In genomic region chr5:36070687-36071571, GRCh38 we compare ENCODE assay signal across 9 cellular contexts.
A peak's percentile ranks its signal among the peaks of the same experiment; 100 is the strongest.
DNase-seq lines count a peak whose midpoint lies in the region; ATAC-seq and TF ChIP-seq lines count a peak whose summit lies in the region.
"Had no signal": no experiment of that assay in that cellular context is flagged by ENCODE, and none has a peak within 500 bp of the region (broad histone marks: within the 10 kb centered on the region; RNA-seq: fewer than 3 reads in every experiment).

No MANE protein-coding gene starts in this region.

- H3K4me2 ChIP-seq in Loucy (ENCODE audit: low read depth, low read length, poor library complexity, severe bottlenecking), result peak overlapping the region; percentile 39

- TF ChIP-seq CTCF in AG09309 (IDR thresholded peaks at IDR 0.05; ENCODE audit: control insufficient read depth, insufficient read depth, low read depth, low read length, missing control alignments) (no peak), Loucy (conservative IDR thresholded peaks at IDR 0.05; ENCODE audit: low read length) (no peak), fibroblast of mammary gland (conservative IDR thresholded peaks at IDR 0.05; ENCODE audit: control insufficient read depth, insufficient read depth, low read depth, low read length) (no peak)

- ATAC-seq in GM19351 (IDR thresholded peaks at IDR 0.05; ENCODE audit: unreplicated experiment) (peak; percentile 54), HG03457 (IDR thresholded peaks at IDR 0.05; ENCODE audit: unreplicated experiment) (no peak)

- no peaks in the 10 kb centered on the region for H3K9me2 ChIP-seq in Loucy (replicated peaks; ENCODE audit: low read depth, low read length)

- no peaks in the 10 kb centered on the region for H4K20me1 ChIP-seq in Loucy (ENCODE audit: insufficient read depth, low read length, poor library complexity, severe bottlenecking)

- H3K9me3 ChIP-seq in Loucy (ENCODE audit: insufficient read depth, low read depth, low read length), result no peaks in the 10 kb centered on the region

- H3K9ac ChIP-seq in Loucy (ENCODE audit: low read depth, low read length, poor library complexity, severe bottlenecking), result no peak overlapping the region

- peak overlapping the region; percentile 62; the same call in 1 of the 2 replicates for H2AFZ ChIP-seq in Loucy (ENCODE audit: low read length)

- H3K4me3 ChIP-seq in AG09309 (ENCODE audit: control insufficient read depth, low read depth, low read length) (peak overlapping the region; percentile 28), Loucy (ENCODE audit: low read length, poor library complexity, severe bottlenecking) (no peak overlapping the region), fibroblast of mammary gland (ENCODE audit: control insufficient read depth, low read depth, low read length) (peak overlapping the region; percentile 20)

- H3K4me1 ChIP-seq in Loucy (ENCODE audit: insufficient read depth, low read length, poor library complexity, severe bottlenecking), result peaks cover 23% of the 10 kb centered on the region

- no peaks in the 10 kb centered on the region for H3F3A ChIP-seq in Loucy (ENCODE audit: low read depth)

- H3K36me3 ChIP-seq in Loucy (ENCODE audit: insufficient read depth, low read length), result no peaks in the 10 kb centered on the region

- H3K79me2 ChIP-seq in Loucy (ENCODE audit: insufficient read depth, low read length), result no peaks in the 10 kb centered on the region

- DNase-seq in AG09309 (ENCODE audit: low read depth) (no peak), fibroblast of mammary gland (ENCODE audit: low read depth) (no peak), HCEC 1CT (no peak), AG20443 (ENCODE audit: low spot score) (no peak)
- DNase-seq in activated CD4-positive, alpha-beta T cell treated with anti-CD3 and anti-CD28 coated beads for 1 hour, result no peak
- DNase-seq: NCI-H226 had no signal

- no peaks in the 10 kb centered on the region for H3K27me3 ChIP-seq in Loucy (ENCODE audit: insufficient read depth, low read length, poor library complexity, severe bottlenecking)
